Comparison of ENCODE assay signal across 20 cellular contexts in genomic region chr15:40487816-40488682, GRCh38.
"Had no signal": no experiment of that assay in that cellular context is flagged by ENCODE, and none has a peak within 500 bp of the region (broad histone marks: within the 10 kb centered on the region; RNA-seq: fewer than 3 reads in every experiment).

No MANE protein-coding gene starts in this region.

- H3K79me2 ChIP-seq: hepatocyte had no signal

- H3K27ac ChIP-seq: colonic mucosa, hepatocyte, neutrophil, right atrium auricular region, sigmoid colon, skin epidermis, thoracic aorta, transverse colon had no signal

- H3K4me3 ChIP-seq: colonic mucosa, hepatocyte, right atrium auricular region, sigmoid colon, skin epidermis, thoracic aorta, transverse colon had no signal

- H3K36me3 Mint-ChIP-seq: naive thymus-derived CD4-positive, alpha-beta T cell; stimulated activated naive B cell treated with anti-CD40 and anti-IgM and Interleukin-4, amounts not matched to agents 10 μg/mL and 1 μg/mL and 100 μg/mL, for 72 hours had no signal

- H2AFZ ChIP-seq: hepatocyte had no signal

- H3K4me3 Mint-ChIP-seq: naive thymus-derived CD4-positive, alpha-beta T cell; nephron progenitor cell; stimulated activated naive B cell treated with anti-CD40 and anti-IgM and Interleukin-4, amounts not matched to agents 10 μg/mL and 1 μg/mL and 100 μg/mL, for 72 hours; stimulated activated naive CD8-positive, alpha-beta T cell treated with anti-CD3 and anti-CD28 coated beads, Interleukin-15, amount 100 ng/mL, for 72 hours had no signal

- H3K36me3 ChIP-seq: colonic mucosa, neutrophil, right atrium auricular region, sigmoid colon, thoracic aorta, transverse colon had no signal

- H3K27ac Mint-ChIP-seq: naive thymus-derived CD4-positive, alpha-beta T cell; nephron progenitor cell; stimulated activated naive B cell treated with anti-CD40 and anti-IgM and Interleukin-4, amounts not matched to agents 10 μg/mL and 1 μg/mL and 100 μg/mL, for 72 hours; stimulated activated naive CD8-positive, alpha-beta T cell treated with anti-CD3 and anti-CD28 coated beads, Interleukin-15, amount 100 ng/mL, for 72 hours had no signal

- H3K27me3 ChIP-seq: colonic mucosa, hepatocyte, neutrophil, right atrium auricular region, sigmoid colon, transverse colon had no signal

- H3K4me1 ChIP-seq: colonic mucosa, right atrium auricular region, sigmoid colon, transverse colon had no signal

- H3K4me2 ChIP-seq: hepatocyte had no signal

- ATAC-seq: naive thymus-derived CD4-positive, alpha-beta T cell; stimulated activated naive B cell treated with anti-CD40 and anti-IgM and Interleukin-4, amounts not matched to agents 10 μg/mL and 1 μg/mL and 100 μg/mL, for 72 hours; stimulated activated naive CD8-positive, alpha-beta T cell treated with anti-CD3 and anti-CD28 coated beads, Interleukin-15, amount 100 ng/mL, for 72 hours had no signal

- DNase-seq: colonic mucosa; dermis blood vessel endothelial cell; erythroblast; foreskin melanocyte; kidney glomerular epithelial cell; mesendoderm; naive thymus-derived CD4-positive, alpha-beta T cell; nephron progenitor cell; posterior cingulate gyrus; sigmoid colon; stimulated activated CD4-positive, alpha-beta T cell treated with anti-CD3 and anti-CD28 coated beads, Interleukin-2, amount 100 ng/mL, for 24 hours; stimulated activated CD4-positive, alpha-beta T cell treated with anti-CD3 and anti-CD28 coated beads, Interleukin-4, amount 100 ng/mL, for 4 hours; stimulated activated naive B cell treated with anti-CD40 and anti-IgM and Interleukin-4, amounts not matched to agents 10 μg/mL and 1 μg/mL and 100 μg/mL, for 72 hours; stimulated activated naive CD8-positive, alpha-beta T cell treated with anti-CD3 and anti-CD28 coated beads, Interleukin-15, amount 100 ng/mL, for 72 hours; transverse colon had no signal

- H3K9me3 Mint-ChIP-seq: naive thymus-derived CD4-positive, alpha-beta T cell; nephron progenitor cell; stimulated activated naive B cell treated with anti-CD40 and anti-IgM and Interleukin-4, amounts not matched to agents 10 μg/mL and 1 μg/mL and 100 μg/mL, for 72 hours; stimulated activated naive CD8-positive, alpha-beta T cell treated with anti-CD3 and anti-CD28 coated beads, Interleukin-15, amount 100 ng/mL, for 72 hours had no signal

- H3K4me1 Mint-ChIP-seq: stimulated activated naive B cell treated with anti-CD40 and anti-IgM and Interleukin-4, amounts not matched to agents 10 μg/mL and 1 μg/mL and 100 μg/mL, for 72 hours had no signal
